ENCODE assay signal across 16 cellular contexts in the genomic region with DNA sequence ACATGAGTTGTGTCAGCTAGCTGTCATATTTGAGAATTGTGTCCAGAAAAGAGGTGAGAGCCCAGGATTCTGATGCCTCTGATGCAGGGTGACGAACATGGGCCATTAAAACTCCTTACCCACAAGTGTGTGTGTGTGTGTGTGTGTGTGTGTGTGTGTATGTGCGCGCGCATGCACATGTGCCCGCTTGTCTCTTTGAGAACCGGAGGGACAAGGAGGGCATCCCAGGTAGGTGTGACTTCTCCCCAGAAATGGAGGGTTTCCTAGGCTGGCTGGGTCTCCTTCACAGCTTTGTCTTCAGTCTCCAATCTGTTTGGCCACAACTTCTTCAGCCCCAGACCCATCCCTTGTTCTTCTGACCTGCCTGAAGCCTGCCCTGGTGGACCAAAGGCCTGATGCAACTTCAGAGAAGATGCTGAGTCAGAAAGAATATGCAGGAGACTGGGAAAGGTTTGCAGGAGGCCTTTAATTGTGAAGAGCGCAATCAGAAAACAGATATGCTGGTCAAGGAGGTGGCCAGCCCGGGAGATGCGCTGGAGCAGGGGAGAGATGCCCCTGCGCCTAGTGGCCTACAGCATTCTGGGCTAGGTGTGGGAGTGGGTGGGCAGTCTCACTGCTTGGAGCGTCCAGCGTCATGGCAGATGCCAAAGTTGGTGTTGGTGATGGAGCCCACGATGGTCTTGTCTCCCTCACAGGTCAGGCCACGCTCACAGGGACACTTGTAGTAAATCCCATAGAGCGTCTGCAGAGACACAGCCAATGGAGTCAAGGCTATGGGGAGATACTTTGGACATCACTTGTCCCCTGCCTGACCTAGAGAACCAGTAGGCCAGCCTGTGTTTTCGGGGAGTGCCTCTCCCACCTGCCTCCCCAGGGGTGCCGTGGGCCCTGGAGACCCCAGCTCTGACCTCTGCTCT. TPM values are rescaled to one million over a fixed set of nuclear protein-coding genes. Genes with fewer than 3 reads are reported as not detected.
A peak's percentile ranks its signal among the peaks of the same experiment; 100 is the strongest.
DNase-seq lines count a peak whose midpoint lies in the region; ATAC-seq and TF ChIP-seq lines count a peak whose summit lies in the region.
"Had no signal": no experiment of that assay in that cellular context is flagged by ENCODE, and none has a peak within 500 bp of the region (broad histone marks: within the 10 kb centered on the region; RNA-seq: fewer than 3 reads in every experiment).

No MANE protein-coding gene starts in this region.

- POLR2A ChIA-PET in IMR-90 (lab: Charles Lee; ENCODE audit: unreplicated experiment), result no interaction called here

- no peak overlapping the region for H3K4ac ChIP-seq in IMR-90 (ENCODE audit: low read depth, low read length)

- in situ Hi-C loops in IMR-90 (cut with MboI; ENCODE audit: low sequenced_read_pairs), result no loop called here

- ATAC-seq in IMR-90 (ENCODE audit: low read depth), result no peak
- ATAC-seq: CD8-positive, alpha-beta T cell had no signal

- no peak overlapping the region for H3K27ac ChIP-seq in IMR-90 (ENCODE audit: insufficient read depth, low read length)
- H3K27ac ChIP-seq: BLaER1 treated with 17β-estradiol and CSF1 and Interleukin-3, amounts not matched to agents 10 nM and 100 nM; PC-9 had no signal

- peak overlapping the region; percentile 16 for H2AFZ ChIP-seq in IMR-90 (replicated peaks; ENCODE audit: low read length, poor library complexity)
- H2AFZ ChIP-seq: PC-9 had no signal

- no peaks in the 10 kb centered on the region; the same call in 1 of the 2 replicates for H3K9me1 ChIP-seq in IMR-90 (ENCODE audit: insufficient read depth, low read length)

- H3K4me2 ChIP-seq in IMR-90 (ENCODE audit: low read depth, low read length), result no peak overlapping the region
- H3K4me2 ChIP-seq: BLaER1 treated with 17β-estradiol and CSF1 and Interleukin-3, amounts not matched to agents 10 nM and 100 nM; PC-9 had no signal

- H3K9me3 ChIP-seq in IMR-90 (ENCODE audit: control insufficient read depth, insufficient read depth, low read length), result no peaks in the 10 kb centered on the region
- H3K9me3 ChIP-seq: BLaER1 treated with 17β-estradiol and CSF1 and Interleukin-3, amounts not matched to agents 10 nM and 100 nM; HAP-1 had no signal

- H2BK120ac ChIP-seq in IMR-90 (ENCODE audit: low read depth, low read length), result no peak overlapping the region

- H4K91ac ChIP-seq in IMR-90 (ENCODE audit: insufficient read depth, low read depth, low read length), result no peak overlapping the region

- no peak overlapping the region for H3K18ac ChIP-seq in IMR-90 (ENCODE audit: low read depth, low read length)

- no peak overlapping the region for H3K23ac ChIP-seq in IMR-90 (ENCODE audit: low read depth, low read length)

- no peak overlapping the region for H4K5ac ChIP-seq in IMR-90 (ENCODE audit: low read depth, low read length)

- H2BK5ac ChIP-seq in IMR-90 (ENCODE audit: low read depth, low read length, poor library complexity, severe bottlenecking), result no peak overlapping the region

- H2AK9ac ChIP-seq in IMR-90 (replicated peaks; ENCODE audit: low read depth, low read length, poor library complexity), result no peak overlapping the region

- dilution Hi-C loops in IMR-90 (cut with HindIII; ENCODE audit: low sequenced_read_pairs, unreplicated experiment), result no loop called here

- H4K20me1 ChIP-seq in IMR-90 (ENCODE audit: insufficient read depth, low read length), result no peaks in the 10 kb centered on the region

- CTCF ChIA-PET in IMR-90 (lab: Yijun Ruan, JAX), result no interaction called here

- no peak overlapping the region for H3K56ac ChIP-seq in IMR-90 (ENCODE audit: extremely low read depth, insufficient read depth, low read length)

- no peak for TF ChIP-seq POLR2A in IMR-90 (IDR thresholded peaks at IDR 0.05; ENCODE audit: low read depth, low read length)

- DNase-seq in IMR-90 (no peak), epidermal melanocyte (ENCODE audit: insufficient read length, low spot score) (peak; percentile 12), hypothalamus (lab: John Stamatoyannopoulos, UW) (no peak)
- no peak for DNase-seq in stimulated activated CD4-positive, alpha-beta T cell treated with anti-CD3 and anti-CD28 coated beads, Interleukin-1b, Interleukin-23, amount 100 ng/mL, for 48 hours
- no peak for DNase-seq in stimulated activated CD4-positive, alpha-beta T cell treated with anti-CD3 and anti-CD28 coated beads, Interleukin-2, amount 100 ng/mL, for 48 hours
- DNase-seq: Calu3; CD8-positive, alpha-beta T cell; Karpas-422; NCI-H1417 treated with DMSO at 0.1 percent for 48 hours; NCI-H1930; NCI-H226; NCI-H524 treated with DMSO at 0.1 percent for 48 hours; PC-9 had no signal

- no peaks in the 10 kb centered on the region for H3K79me1 ChIP-seq in IMR-90 (ENCODE audit: low read depth in 1 of 2, low read length in 2 of 2)

- no peak overlapping the region for H2AK5ac ChIP-seq in IMR-90 (ENCODE audit: low read depth, low read length)

- H3K9ac ChIP-seq in IMR-90 (ENCODE audit: low read depth, low read length), result no peak overlapping the region
- H3K9ac ChIP-seq: BLaER1 treated with 17β-estradiol and CSF1 and Interleukin-3, amounts not matched to agents 10 nM and 100 nM had no signal

- no peak for TF ChIP-seq RAD21 in IMR-90 (IDR thresholded peaks at IDR 0.05; ENCODE audit: low read length)

- H3K4me3 ChIP-seq in IMR-90 (ENCODE audit: insufficient read depth, low read depth, low read length), result no peak overlapping the region
- H3K4me3 ChIP-seq: BLaER1 treated with 17β-estradiol and CSF1 and Interleukin-3, amounts not matched to agents 10 nM and 100 nM; HAP-1; PC-9 had no signal

- peaks cover 56% of the 10 kb centered on the region for H3K27me3 ChIP-seq in IMR-90 (ENCODE audit: control insufficient read depth, insufficient read depth, low read length)
- H3K27me3 ChIP-seq: BLaER1 treated with 17β-estradiol and CSF1 and Interleukin-3, amounts not matched to agents 10 nM and 100 nM had no signal

- BruUV-seq in IMR-90 (replicated peaks; lab: Mats Ljungman, UMichigan), result no TSS peak

- no peak overlapping the region for H2BK20ac ChIP-seq in IMR-90 (ENCODE audit: low read depth, low read length)

- no peak overlapping the region for H2BK15ac ChIP-seq in IMR-90 (ENCODE audit: low read depth, low read length)

- no peaks in the 10 kb centered on the region for H3K4me1 ChIP-seq in IMR-90 (ENCODE audit: control insufficient read depth, insufficient read depth, low read length)

- 81% methylated on average over 10 of the region's 17 CpGs; no CpG with 5 or more reads in 1 of the 2 experiments for WGBS in IMR-90 (ENCODE audit: extremely low coverage in 2 of 2, insufficient read length in 1 of 2), 2 experiments

- intact Hi-C loops in IMR-90 (cut with micrococcal nuclease), result no loop called here

- no peak for TF ChIP-seq CTCF in IMR-90 (conservative IDR thresholded peaks at IDR 0.05; ENCODE audit: low read depth, low read length)

- no peaks in the 10 kb centered on the region for H3K36me3 ChIP-seq in IMR-90 (ENCODE audit: control insufficient read depth, insufficient read depth, low read length)
- H3K36me3 ChIP-seq: BLaER1 treated with 17β-estradiol and CSF1 and Interleukin-3, amounts not matched to agents 10 nM and 100 nM; HAP-1 had no signal

- H3K14ac ChIP-seq in IMR-90 (replicated peaks; ENCODE audit: low read depth, low read length), result no peak overlapping the region

- H4K8ac ChIP-seq in IMR-90 (ENCODE audit: low read depth in 2 of 2, low read length in 2 of 2), result no peak overlapping the region

TF ChIP-seq in IMR-90, 13 proteins besides CTCF, POLR2A, EP300 and RAD21:
- TF ChIP-seq MXI1 (IDR thresholded peaks at IDR 0.05; ENCODE audit: borderline replicate concordance, low read depth, low read length) (no peak), MAFK (IDR thresholded peaks at IDR 0.05; ENCODE audit: low read depth, low read length) (no peak), RCOR1 (IDR thresholded peaks at IDR 0.05; ENCODE audit: insufficient replicate concordance, low read length) (no peak), CHD1 (IDR thresholded peaks at IDR 0.05; ENCODE audit: low read depth, low read length) (no peak), CEBPB (IDR thresholded peaks at IDR 0.05; ENCODE audit: low read depth, low read length) (no peak), RFX5 (IDR thresholded peaks at IDR 0.05; ENCODE audit: low read depth, low read length) (no peak), ELK1 (IDR thresholded peaks at IDR 0.05; ENCODE audit: borderline replicate concordance, low read depth, low read length) (no peak)
TF ChIP-seq in IMR-90: peak in this region for 0.

RNA-seq across cellular contexts. Expression of gene CLPS, which starts 2.3 kb away (rescaled TPM):
- not detected in 2 replicates for total RNA-seq in IMR-90 (2012; rRNA removed)
- polyA plus RNA-seq in IMR-90 (2012; rRNA removed), result not detected in 2 replicates
- polyA plus RNA-seq in IMR-90 (2012; cell fraction: cytosol; rRNA removed), result not detected in 2 replicates
- polyA plus RNA-seq in IMR-90 (2012; cell fraction: nucleus; rRNA removed; ENCODE audit: low replicate concordance), result not detected in 2 replicates
- total RNA-seq: Calu3; CD8-positive, alpha-beta T cell; MCF 10A; PC-9 had no signal

RNA-seq across cellular contexts. Expression of gene LHFPL5, which starts 10.4 kb away (rescaled TPM):
- not detected in 2 replicates for total RNA-seq in IMR-90 (2012; rRNA removed)
- polyA plus RNA-seq in IMR-90 (2012; rRNA removed), result not detected in 2 replicates
- not detected in 2 replicates for polyA plus RNA-seq in IMR-90 (2012; cell fraction: cytosol; rRNA removed)
- not detected in 2 replicates for polyA plus RNA-seq in IMR-90 (2012; cell fraction: nucleus; rRNA removed; ENCODE audit: low replicate concordance)
- total RNA-seq: CD8-positive, alpha-beta T cell; MCF 10A had no signal

RNA-seq across cellular contexts. Expression of gene CLPSL1, which starts 14.0 kb away (rescaled TPM):
- not detected in 2 replicates for total RNA-seq in IMR-90 (2012; rRNA removed)
- polyA plus RNA-seq in IMR-90 (2012; rRNA removed), result not detected in 2 replicates
- polyA plus RNA-seq in IMR-90 (2012; cell fraction: cytosol; rRNA removed), result not detected in 2 replicates
- not detected in 2 replicates for polyA plus RNA-seq in IMR-90 (2012; cell fraction: nucleus; rRNA removed; ENCODE audit: low replicate concordance)
- total RNA-seq: Calu3; CD8-positive, alpha-beta T cell; MCF 10A; PC-9 had no signal

RNA-seq across cellular contexts. Expression of gene CLPSL2, which starts 18.4 kb away (rescaled TPM):
- not detected in 2 replicates for total RNA-seq in IMR-90 (2012; rRNA removed)
- not detected in 2 replicates for polyA plus RNA-seq in IMR-90 (2012; rRNA removed)
- polyA plus RNA-seq in IMR-90 (2012; cell fraction: cytosol; rRNA removed), result 0.76 TPM in 1 of 2 replicates, not detected in the other
- polyA plus RNA-seq in IMR-90 (2012; cell fraction: nucleus; rRNA removed; ENCODE audit: low replicate concordance), result not detected in 2 replicates
- total RNA-seq: Calu3; CD8-positive, alpha-beta T cell; MCF 10A had no signal

RNA-seq across cellular contexts. Expression of gene ARMC12, which starts 58.0 kb away (rescaled TPM):
- total RNA-seq in IMR-90 (2012; rRNA removed), result 0.18 and 0.28 TPM in 2 replicates
- polyA plus RNA-seq in IMR-90 (2012; rRNA removed), result 0.56 and 0.74 TPM in 2 replicates
- polyA plus RNA-seq in IMR-90 (2012; cell fraction: cytosol; rRNA removed), result 0.16 and 0.30 TPM in 2 replicates
- 6.9 and 8.4 TPM in 2 replicates for polyA plus RNA-seq in IMR-90 (2012; cell fraction: nucleus; rRNA removed; ENCODE audit: low replicate concordance)
- total RNA-seq: Calu3 had no signal
